8 cellular contexts compared by ENCODE assay signal in the genomic region with DNA sequence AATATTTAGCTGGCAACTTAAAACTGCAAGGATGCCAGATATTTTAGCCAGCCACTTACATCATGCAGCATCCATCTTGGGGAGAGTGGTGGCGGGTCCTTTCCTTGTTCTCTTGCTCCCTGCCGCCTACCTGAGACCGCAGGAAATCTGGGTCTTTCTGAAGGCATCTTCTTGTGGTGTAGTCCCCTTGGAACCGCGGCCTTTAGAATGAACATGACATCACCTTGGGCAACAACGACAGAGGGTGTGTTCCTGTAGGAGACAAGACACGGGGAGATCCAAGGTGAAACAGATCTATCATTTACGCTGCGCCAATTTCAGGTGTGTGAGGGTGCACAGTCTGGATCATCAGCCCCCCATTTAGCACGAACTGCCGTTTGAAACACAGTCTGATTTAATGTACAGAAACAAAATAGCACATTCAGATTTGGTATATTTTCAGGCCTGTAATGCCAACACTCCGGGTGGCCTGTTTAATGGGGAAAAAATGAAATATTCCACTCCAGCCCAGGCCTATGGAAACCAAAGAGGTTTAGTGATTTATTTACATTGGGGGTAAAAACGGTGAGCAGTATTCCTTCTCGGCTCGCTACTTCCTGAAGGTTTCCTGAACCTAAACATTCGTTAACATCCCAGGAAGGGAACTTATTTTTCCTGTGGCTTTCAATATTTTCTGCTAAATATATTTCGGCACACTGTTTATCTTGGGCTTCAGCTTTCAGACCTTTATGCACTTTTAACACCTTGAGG. TPM values are rescaled to one million over a fixed set of nuclear protein-coding genes. Genes with fewer than 3 reads are reported as not detected.
A peak's percentile ranks its signal among the peaks of the same experiment; 100 is the strongest.
DNase-seq lines count a peak whose midpoint lies in the region; ATAC-seq and TF ChIP-seq lines count a peak whose summit lies in the region.

No MANE protein-coding gene starts in this region.

- H3K27ac ChIP-seq in Peyer's patch, result peak overlapping the region; percentile 86 to 91 (median 90)
- peak overlapping the region; percentile 93 to 97 for H3K27ac ChIP-seq in coronary artery
- peak overlapping the region; percentile 100 for H3K27ac ChIP-seq in neural cell (ENCODE audit: low read length)

- H3K4me1 ChIP-seq in Peyer's patch, result peaks cover 3 to 90% (median 47%) of the 10 kb centered on the region in 4 donors

- ATAC-seq in GM18519 (IDR thresholded peaks at IDR 0.05; ENCODE audit: low FRiP score, unreplicated experiment) (no peak), HG03175 (IDR thresholded peaks at IDR 0.05; ENCODE audit: unreplicated experiment) (no peak)

- no peaks in the 10 kb centered on the region for H4K20me1 ChIP-seq in neural cell (ENCODE audit: insufficient read depth)

- no peak for TF ChIP-seq EP300 in neural cell (conservative IDR thresholded peaks at IDR 0.05; ENCODE audit: poor library complexity, severe bottlenecking)

- H3K79me2 ChIP-seq in neural cell (replicated peaks; ENCODE audit: insufficient read depth, low read length), result no peaks in the 10 kb centered on the region

- H3F3A ChIP-seq in neural cell (ENCODE audit: insufficient read depth, low read length, poor library complexity, severe bottlenecking), result no peaks in the 10 kb centered on the region

- H3K36me3 ChIP-seq in Peyer's patch (no peaks in the 10 kb centered on the region), neural cell (ENCODE audit: insufficient read depth, low read length) (no peaks in the 10 kb centered on the region)

- H3K27me3 ChIP-seq in Peyer's patch (no peaks in the 10 kb centered on the region), neural cell (ENCODE audit: insufficient read depth, low read depth, low read length) (no peaks in the 10 kb centered on the region)

- DNase-seq in DMS79 treated with DMSO at 0.1 percent for 48 hours (lab: John Stamatoyannopoulos, UW) (peak; percentile 98), DMS79 (lab: John Stamatoyannopoulos, UW) (no peak), Peyer's patch (peak in 2 of 3 donors; percentile 48 to 60), coronary artery (ENCODE audit: low spot score) (no peak), GM20000 (ENCODE audit: low spot score) (no peak)

- no peaks in the 10 kb centered on the region for H3K9me3 ChIP-seq in Peyer's patch
- no peaks in the 10 kb centered on the region for H3K9me3 ChIP-seq in neural cell (ENCODE audit: low read length)

- peak overlapping the region in 3 of 4 donors; percentile 17 to 46 (median 35) for H3K4me3 ChIP-seq in Peyer's patch
- H3K4me3 ChIP-seq in coronary artery, result peak overlapping the region; percentile 57
- H3K4me3 ChIP-seq in neural cell (ENCODE audit: low read length), result peak overlapping the region; percentile 61

- peak overlapping the region; percentile 86 for H3K4me2 ChIP-seq in neural cell (ENCODE audit: low read length)

- TF ChIP-seq RAD21 in neural cell (conservative IDR thresholded peaks at IDR 0.05), result no peak

- TF ChIP-seq CTCF in Peyer's patch (IDR thresholded peaks at IDR 0.05) (no peak), coronary artery (IDR thresholded peaks at IDR 0.05) (no peak), neural cell (IDR thresholded peaks at IDR 0.05; ENCODE audit: poor library complexity, severe bottlenecking) (no peak), GM20000 (IDR thresholded peaks at IDR 0.05; ENCODE audit: extremely low read depth, missing control alignments) (no peak)

- TF ChIP-seq POLR2A in Peyer's patch (IDR thresholded peaks at IDR 0.05), result no peak

- H2AFZ ChIP-seq in neural cell (ENCODE audit: low read depth, low read length), result peak overlapping the region; percentile 41

- H3K9ac ChIP-seq in neural cell (ENCODE audit: low read length), result peak overlapping the region; percentile 90

- H3K9me2 ChIP-seq in neural cell (ENCODE audit: insufficient read depth, low read length), result no peaks in the 10 kb centered on the region

TF ChIP-seq in neural cell, 6 proteins besides CTCF, POLR2A, EP300 and RAD21:
- TF ChIP-seq POLR2AphosphoS5 (IDR thresholded peaks at IDR 0.05), result peak; percentile 16
- TF ChIP-seq TAF1 (IDR thresholded peaks at IDR 0.05; ENCODE audit: low read depth), result peak; percentile 8
- no peak for TF ChIP-seq MXI1 (conservative IDR thresholded peaks at IDR 0.05; ENCODE audit: poor library complexity, severe bottlenecking)
TF ChIP-seq in neural cell: peak in this region for 2.

RNA-seq across cellular contexts. Expression of a gene that starts 12.7 kb away (rescaled TPM):
- total RNA-seq in Peyer's patch, result 10 to 100 TPM; 10.3 to 20.6 (median 16.4) TPM
- 42.9 and 46.5 TPM in 2 replicates for polyA plus RNA-seq in neural cell
- 97.2 and 123 TPM in 2 replicates for polyA minus RNA-seq in neural cell

RNA-seq across cellular contexts. Expression of a gene that starts 56.9 kb away (rescaled TPM):
- 10 to 100 TPM; 22.3 to 66.7 (median 52.1) TPM for total RNA-seq in Peyer's patch
- polyA plus RNA-seq in neural cell, result 36.4 and 36.7 TPM in 2 replicates
- polyA minus RNA-seq in neural cell, result 53.6 and 56.4 TPM in 2 replicates

Comparison
In these comparisons a context has a peak if more than half of its experiments do, and no peak if none do; other contexts are left out.
1. DNase-seq: peak in DMS79 treated with DMSO at 0.1 percent for 48 hours (single experiment) and Peyer's patch (2 of 3); none in DMS79 (single experiment), coronary artery (single experiment) and GM20000 (single experiment).
2. Peak in every context shown above with its lines, with median percentiles within 50 percentile points of each other: H3K27ac ChIP-seq and H3K4me3 ChIP-seq.